In genomic region chr4:182240161-182241130, GRCh38 we compare ENCODE assay signal across 12 cellular contexts. TPM values are rescaled to one million over a fixed set of nuclear protein-coding genes. Genes with fewer than 3 reads are reported as not detected.
DNase-seq lines count a peak whose midpoint lies in the region; ATAC-seq and TF ChIP-seq lines count a peak whose summit lies in the region.
"Had no signal": no experiment of that assay in that cellular context is flagged by ENCODE, and none has a peak within 500 bp of the region (broad histone marks: within the 10 kb centered on the region; RNA-seq: fewer than 3 reads in every experiment).

No MANE protein-coding gene starts in this region.

- no peak overlapping the region for H3K14ac ChIP-seq in mesenchymal stem cell (ENCODE audit: low read length in 2 of 2)

- H2BK120ac ChIP-seq in mesenchymal stem cell (ENCODE audit: low read depth, low read length): no peak overlapping the region

- H2AFZ ChIP-seq in mesenchymal stem cell (ENCODE audit: low read depth, low read length): no peak overlapping the region

- H3K4me3 ChIP-seq in cardiac muscle cell (no peak overlapping the region), right atrium auricular region (no peak overlapping the region), astrocyte of the spinal cord (ENCODE audit: low read depth, low read length) (no peak overlapping the region), mesenchymal stem cell (ENCODE audit: insufficient read depth in 1 of 2, low read depth in 1 of 2, low read length in 2 of 2) (peak overlapping the region in 1 of 2 experiments; percentile 39)
- H3K4me3 ChIP-seq: testis had no signal

- no peak overlapping the region for H3K18ac ChIP-seq in mesenchymal stem cell (ENCODE audit: low read depth in 1 of 2, low read length in 2 of 2)

- no peak overlapping the region for H2BK12ac ChIP-seq in mesenchymal stem cell (ENCODE audit: low read length in 2 of 2)

- no peak overlapping the region for H3K23ac ChIP-seq in mesenchymal stem cell (ENCODE audit: low read length in 2 of 2)

- peak; percentile 53 to 71 for DNase-seq in cardiac muscle cell (ENCODE audit: low read depth in 1 of 2, low spot score in 1 of 2)
- DNase-seq in right atrium auricular region (ENCODE audit: low spot score): no peak
- DNase-seq in astrocyte of the spinal cord (ENCODE audit: low read depth, low spot score): peak; percentile 69
- peak; percentile 70 for DNase-seq in mesenchymal stem cell
- DNase-seq in DMS79 treated with DMSO at 0.1 percent for 48 hours (lab: John Stamatoyannopoulos, UW): no peak
- DNase-seq in MV-4-11 (lab: John Stamatoyannopoulos, UW): no peak
- DNase-seq: activated CD8-positive, alpha-beta T cell treated with anti-CD3 and anti-CD28 coated beads for 36 hours; SHP77 treated with DMSO at 0.1 percent for 48 hours; testis had no signal

- H4K8ac ChIP-seq in mesenchymal stem cell (ENCODE audit: low read length): no peak overlapping the region

- no peaks in the 10 kb centered on the region for H3K9me3 ChIP-seq in cardiac muscle cell (ENCODE audit: low read depth)
- H3K9me3 ChIP-seq in right atrium auricular region: no peaks in the 10 kb centered on the region
- H3K9me3 ChIP-seq in mesenchymal stem cell (ENCODE audit: control insufficient read depth, low read length): no peaks in the 10 kb centered on the region
- H3K9me3 ChIP-seq: testis had no signal

- TF ChIP-seq CTCF in cardiac muscle cell (IDR thresholded peaks at IDR 0.05; ENCODE audit: low read depth, low read length): no peak
- no peak for TF ChIP-seq CTCF in right atrium auricular region (IDR thresholded peaks at IDR 0.05)
- TF ChIP-seq CTCF in astrocyte of the spinal cord (IDR thresholded peaks at IDR 0.05; ENCODE audit: low read depth, low read length): no peak

- no peak for ATAC-seq in HG03139 (IDR thresholded peaks at IDR 0.05; ENCODE audit: unreplicated experiment)
- ATAC-seq in HG02884 (IDR thresholded peaks at IDR 0.05; ENCODE audit: unreplicated experiment): no peak
- ATAC-seq: activated CD8-positive, alpha-beta T cell treated with anti-CD3 and anti-CD28 coated beads for 36 hours; activated naive CD4-positive, alpha-beta T cell treated with anti-CD3 and anti-CD28 coated beads, Interleukin-2, amount 50 U/mL, for 72 hours had no signal

- H3K27ac ChIP-seq in cardiac muscle cell (peak overlapping the region; percentile 72), right atrium auricular region (no peak overlapping the region), mesenchymal stem cell (ENCODE audit: low read length, poor library complexity, severe bottlenecking) (peak overlapping the region; percentile 85)
- H3K27ac ChIP-seq: testis had no signal

- H2BK5ac ChIP-seq in mesenchymal stem cell (ENCODE audit: low read depth, low read length, poor library complexity, severe bottlenecking): peak overlapping the region; percentile 3

- 30% methylated on average over 15 of the region's 18 CpGs for WGBS in mesenchymal stem cell

- H4K91ac ChIP-seq in mesenchymal stem cell (ENCODE audit: low read length): no peak overlapping the region

- peak overlapping the region; percentile 76 for H2AK5ac ChIP-seq in mesenchymal stem cell (ENCODE audit: low read length, severe bottlenecking)

- peaks cover 18% of the 10 kb centered on the region for H3K4me1 ChIP-seq in cardiac muscle cell (ENCODE audit: low read depth)
- peaks cover 0 to 3% of the 10 kb centered on the region in 2 donors for H3K4me1 ChIP-seq in right atrium auricular region
- peaks cover 13% of the 10 kb centered on the region for H3K4me1 ChIP-seq in mesenchymal stem cell (ENCODE audit: control insufficient read depth, insufficient read depth, low read depth, low read length)
- H3K4me1 ChIP-seq: testis had no signal

- peaks cover 12% of the 10 kb centered on the region for H3K79me1 ChIP-seq in mesenchymal stem cell (replicated peaks; ENCODE audit: low read length, poor library complexity, severe bottlenecking)

- H2BK15ac ChIP-seq in mesenchymal stem cell (ENCODE audit: low read depth, poor library complexity, severe bottlenecking): no peak overlapping the region

- in situ Hi-C loops in astrocyte of the spinal cord (cut with HindIII; ENCODE audit: low sequenced_read_pairs): no loop called here

- H3K27me3 ChIP-seq in cardiac muscle cell: no peaks in the 10 kb centered on the region
- no peaks in the 10 kb centered on the region for H3K27me3 ChIP-seq in right atrium auricular region
- H3K27me3 ChIP-seq in mesenchymal stem cell (ENCODE audit: control insufficient read depth in 1 of 2, insufficient read depth in 1 of 2, low read length in 2 of 2): no peaks in the 10 kb centered on the region
- H3K27me3 ChIP-seq: testis had no signal

- H3K4ac ChIP-seq in mesenchymal stem cell (ENCODE audit: low read depth in 1 of 2, low read length in 2 of 2): no peak overlapping the region

- peak overlapping the region; percentile 71 for H3K9ac ChIP-seq in mesenchymal stem cell (ENCODE audit: low read length)

- H3K36me3 ChIP-seq in cardiac muscle cell: no peaks in the 10 kb centered on the region
- H3K36me3 ChIP-seq in right atrium auricular region: no peaks in the 10 kb centered on the region
- H3K36me3 ChIP-seq in mesenchymal stem cell (ENCODE audit: control insufficient read depth in 1 of 2, insufficient read depth in 2 of 2, low read depth in 1 of 2, low read length in 2 of 2): no peaks in the 10 kb centered on the region

- H3K4me2 ChIP-seq in mesenchymal stem cell (ENCODE audit: low read length, poor library complexity, severe bottlenecking): no peak overlapping the region

RNA-seq across cellular contexts. Expression of gene TENM3, which starts 2.8 kb away (rescaled TPM):
- total RNA-seq in cardiac muscle cell: 23.1 and 24.8 TPM in 2 replicates
- polyA plus RNA-seq in cardiac muscle cell: 7.9 and 12.5 TPM in 2 replicates
- total RNA-seq in right atrium auricular region: 10 to 100 TPM; 10.7 to 15.9 TPM
- 0.22 TPM for polyA plus RNA-seq in mesenchymal stem cell (2013, experiment 1 of 2)
- 0.30 TPM for polyA plus RNA-seq in mesenchymal stem cell (2013, experiment 2 of 2)
- total RNA-seq: activated CD8-positive, alpha-beta T cell treated with anti-CD3 and anti-CD28 coated beads for 36 hours; activated naive CD4-positive, alpha-beta T cell treated with anti-CD3 and anti-CD28 coated beads, Interleukin-2, amount 50 U/mL, for 72 hours had no signal

Comparison
In these comparisons a context has a peak if more than half of its experiments do, and no peak if none do; other contexts are left out.
1. DNase-seq: peak in cardiac muscle cell (2 of 2), astrocyte of the spinal cord (single experiment) and mesenchymal stem cell (single experiment); none in right atrium auricular region (single experiment), DMS79 treated with DMSO at 0.1 percent for 48 hours (single experiment) and MV-4-11 (single experiment).
2. H3K27ac ChIP-seq: peak in cardiac muscle cell (single experiment) and mesenchymal stem cell (single experiment); none in right atrium auricular region (0 of 2).